22 cellular contexts compared by ENCODE assay signal in the genomic region with DNA sequence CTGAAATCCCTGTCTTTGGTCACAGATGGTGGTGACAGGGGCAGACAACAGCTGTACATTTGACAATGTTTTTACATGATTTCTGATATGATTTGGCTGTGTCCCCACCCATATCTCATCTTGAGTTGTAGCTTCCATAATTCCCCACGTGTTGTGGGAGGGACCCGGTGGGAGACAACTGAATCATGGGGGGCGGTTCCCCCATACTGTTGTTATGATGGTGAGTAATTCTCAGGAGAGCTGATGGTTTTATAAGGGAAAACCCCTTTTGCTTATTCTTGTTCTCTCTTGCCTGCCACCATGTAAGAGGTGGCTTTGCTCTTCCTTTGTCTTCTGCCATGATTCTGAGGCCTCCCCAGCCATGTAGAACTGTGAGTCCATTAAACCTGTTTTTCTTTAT.
DNase-seq lines count a peak whose midpoint lies in the region; ATAC-seq lines count a peak whose summit lies in the region.
"Had no signal": no experiment of that assay in that cellular context is flagged by ENCODE, and none has a peak within 500 bp of the region (broad histone marks: within the 10 kb centered on the region; RNA-seq: fewer than 3 reads in every experiment).

No MANE protein-coding gene starts in this region.

- peak overlapping the region; percentile 21 for H3K14ac ChIP-seq in neuronal stem cell (ENCODE audit: low read length)

- no peak overlapping the region for H2AK5ac ChIP-seq in neuronal stem cell (ENCODE audit: low read depth, low read length)

- H3K27ac Mint-ChIP-seq in activated T-helper 17 cell treated with anti-CD3 and anti-CD28 coated beads, Interleukin-2, amount 50 U/mL, for 72 hours: peak overlapping the region; percentile 53
- H3K27ac Mint-ChIP-seq: naive thymus-derived CD4-positive, alpha-beta T cell; T-helper 17 cell had no signal

- H2BK120ac ChIP-seq in neuronal stem cell (ENCODE audit: low read depth, low read length): no peak overlapping the region

- ATAC-seq in activated T-helper 17 cell treated with anti-CD3 and anti-CD28 coated beads, Interleukin-2, amount 50 U/mL, for 72 hours (replicated peaks): peak; percentile 98
- no peak for ATAC-seq in HG03342 (IDR thresholded peaks at IDR 0.05; ENCODE audit: unreplicated experiment)
- ATAC-seq: naive thymus-derived CD4-positive, alpha-beta T cell; T-helper 17 cell had no signal

- H2BK12ac ChIP-seq in neuronal stem cell (ENCODE audit: low read length): no peak overlapping the region

- H3K4me1 Mint-ChIP-seq in activated T-helper 17 cell treated with anti-CD3 and anti-CD28 coated beads, Interleukin-2, amount 50 U/mL, for 72 hours: peaks cover 7% of the 10 kb centered on the region
- H3K4me1 Mint-ChIP-seq: T-helper 17 cell had no signal

- H2AFZ ChIP-seq in neuronal stem cell (ENCODE audit: low read length): no peak overlapping the region

- peaks cover 5% of the 10 kb centered on the region for H3K9me3 Mint-ChIP-seq in activated T-helper 17 cell treated with anti-CD3 and anti-CD28 coated beads, Interleukin-2, amount 50 U/mL, for 72 hours
- H3K9me3 Mint-ChIP-seq: central memory CD8-positive, alpha-beta T cell had no signal

- no peak overlapping the region for H2BK15ac ChIP-seq in neuronal stem cell (ENCODE audit: low read length)

- H3K27me3 ChIP-seq in neuronal stem cell (ENCODE audit: control insufficient read depth in 3 of 3, insufficient read depth in 3 of 3, low read depth in 1 of 3, low read length in 3 of 3): peaks cover 0 to 4% (median 0%) of the 10 kb centered on the region in 3 experiments
- H3K27me3 ChIP-seq: MG63 had no signal

- H3K27me3 Mint-ChIP-seq in activated T-helper 17 cell treated with anti-CD3 and anti-CD28 coated beads, Interleukin-2, amount 50 U/mL, for 72 hours: no peaks in the 10 kb centered on the region
- H3K27me3 Mint-ChIP-seq: CD4-positive, CD25-positive, alpha-beta regulatory T cell; central memory CD8-positive, alpha-beta T cell; naive thymus-derived CD4-positive, alpha-beta T cell; T-helper 17 cell had no signal

- no peaks in the 10 kb centered on the region for H3K36me3 ChIP-seq in neuronal stem cell (replicated peaks in 1 of 2; ENCODE audit: control insufficient read depth in 2 of 2, insufficient read depth in 2 of 2, low read length in 2 of 2)
- H3K36me3 ChIP-seq: MG63, prostate gland had no signal

- H3K9ac ChIP-seq in neuronal stem cell (ENCODE audit: low read depth, low read length, poor library complexity): no peak overlapping the region

- no peak overlapping the region for H3K18ac ChIP-seq in neuronal stem cell (ENCODE audit: low read length)

- H3K4me2 ChIP-seq in neuronal stem cell (ENCODE audit: insufficient read depth, low read length, poor library complexity, severe bottlenecking): no peak overlapping the region

- no peaks in the 10 kb centered on the region for H3K4me1 ChIP-seq in neuronal stem cell (ENCODE audit: control insufficient read depth in 2 of 2, insufficient read depth in 1 of 2, low read depth in 1 of 2, low read length in 2 of 2)
- H3K4me1 ChIP-seq: prostate gland had no signal

- H3K4ac ChIP-seq in neuronal stem cell (ENCODE audit: low read length): no peak overlapping the region

- DNase-seq in activated T-cell treated with anti-CD3 and anti-CD28 coated beads for 24 hours (ENCODE audit: low read depth) (peak; percentile 17), activated T-cell treated with anti-CD3 and anti-CD28 coated beads for 4 hours (no peak), EL (peak; percentile 2), neuronal stem cell (ENCODE audit: low spot score) (no peak), caudate nucleus (lab: John Stamatoyannopoulos, UW) (no peak)
- DNase-seq in activated CD8-positive, alpha-beta memory T cell treated with anti-CD3 and anti-CD28 coated beads for 24 hours: no peak
- DNase-seq: ACHN; CD4-positive, CD25-positive, alpha-beta regulatory T cell; DMS79 treated with DMSO at 0.1 percent for 48 hours; effector CD4-positive, alpha-beta T cell; GOT3; MG63; naive thymus-derived CD4-positive, alpha-beta T cell; NCI-H146; NCI-H774; OCI-M1; SIG-M5; T-helper 17 cell had no signal

- no peaks in the 10 kb centered on the region for H3K79me1 ChIP-seq in neuronal stem cell (ENCODE audit: low read depth, low read length)

- H2BK5ac ChIP-seq in neuronal stem cell (ENCODE audit: low read length): no peak overlapping the region

- H3K23ac ChIP-seq in neuronal stem cell (ENCODE audit: low read depth, low read length, poor library complexity): no peak overlapping the region

- H4K8ac ChIP-seq in neuronal stem cell (ENCODE audit: low read depth, low read length): no peak overlapping the region

- no peak overlapping the region for H4K91ac ChIP-seq in neuronal stem cell (ENCODE audit: low read depth, low read length, poor library complexity)

- no peaks in the 10 kb centered on the region for H3K9me3 ChIP-seq in neuronal stem cell (replicated peaks in 1 of 2; ENCODE audit: control insufficient read depth in 2 of 2, insufficient read depth in 1 of 2, low read depth in 1 of 2, low read length in 2 of 2)
- H3K9me3 ChIP-seq: MG63, prostate gland had no signal

- H3K4me3 ChIP-seq in neuronal stem cell (ENCODE audit: low read length in 2 of 2): no peak overlapping the region
- H3K4me3 ChIP-seq: MG63, prostate gland had no signal

- no peaks in the 10 kb centered on the region for H3K36me3 Mint-ChIP-seq in activated T-helper 17 cell treated with anti-CD3 and anti-CD28 coated beads, Interleukin-2, amount 50 U/mL, for 72 hours (ENCODE audit: low read depth)

- no CpG with 5 or more reads among the region's 3 CpGs for WGBS in neuronal stem cell (ENCODE audit: extremely low coverage in 2 of 2, insufficient read length in 2 of 2, insufficient replicate concordance in 1 of 2), 2 donors

- H3K4me3 Mint-ChIP-seq in activated T-helper 17 cell treated with anti-CD3 and anti-CD28 coated beads, Interleukin-2, amount 50 U/mL, for 72 hours: no peak overlapping the region
- H3K4me3 Mint-ChIP-seq: CD4-positive, CD25-positive, alpha-beta regulatory T cell; central memory CD8-positive, alpha-beta T cell; T-helper 17 cell had no signal

- H3K27ac ChIP-seq in neuronal stem cell (replicated peaks; ENCODE audit: low read length) (no peak overlapping the region), caudate nucleus (ENCODE audit: low read depth, low read length) (no peak overlapping the region)
- H3K27ac ChIP-seq: prostate gland had no signal

Comparison
In these comparisons a context has a peak if more than half of its experiments do, and no peak if none do; other contexts are left out.
1. DNase-seq: peak in activated T-cell treated with anti-CD3 and anti-CD28 coated beads for 24 hours (single experiment) and EL (single experiment); none in activated T-cell treated with anti-CD3 and anti-CD28 coated beads for 4 hours (single experiment), neuronal stem cell (single experiment), caudate nucleus (0 of 61) and activated CD8-positive, alpha-beta memory T cell treated with anti-CD3 and anti-CD28 coated beads for 24 hours (single experiment).